7 cellular contexts compared by ENCODE assay signal in the genomic region with DNA sequence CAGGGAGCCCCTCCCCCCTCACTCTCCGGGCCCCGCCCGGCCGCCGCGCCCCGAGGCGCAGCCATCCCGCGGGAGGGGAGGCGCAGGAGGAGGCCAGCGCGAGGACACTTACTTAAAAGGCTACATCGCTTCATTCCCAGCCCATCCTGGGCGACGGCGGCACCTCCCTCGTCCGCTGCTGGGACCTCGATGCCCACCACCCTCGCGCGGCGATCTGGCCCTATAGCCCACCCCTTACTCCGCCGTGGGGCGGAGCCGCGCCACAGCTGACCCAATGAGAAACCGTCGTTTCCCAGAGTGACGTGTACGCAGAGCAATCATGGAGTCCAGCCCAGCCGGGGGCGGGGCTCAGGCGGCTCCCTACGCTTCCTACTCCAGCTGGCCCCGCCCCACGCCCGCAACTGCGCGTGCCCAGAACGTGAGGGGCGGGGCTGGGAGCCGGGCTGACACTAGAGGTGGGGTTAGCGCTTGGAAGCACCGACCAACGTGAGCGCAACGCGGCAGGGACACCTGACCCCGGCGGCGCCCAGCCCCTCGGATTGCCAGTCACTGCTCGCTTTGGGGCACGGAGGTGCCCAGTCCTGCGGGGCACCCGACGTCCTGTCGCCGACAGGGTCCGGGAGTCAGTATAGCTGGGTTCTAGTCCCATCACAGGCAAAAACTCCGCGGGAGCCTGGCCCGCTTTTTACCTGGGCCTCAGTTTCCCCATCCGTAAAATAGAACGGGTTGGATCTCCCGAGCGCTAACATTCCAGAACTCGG. TPM values are rescaled to one million over a fixed set of nuclear protein-coding genes. Genes with fewer than 3 reads are reported as not detected.
DNase-seq lines count a peak whose midpoint lies in the region; ATAC-seq, FAIRE-seq and TF ChIP-seq lines count a peak whose summit lies in the region.

ANKRD27 (minus strand) TSS at position 222 of the 761 bp plus-strand sequence. CDS start 16,165 bp downstream, outside the sequence.

- 2% methylated on average over 48 of the region's 71 CpGs for WGBS in hepatocyte (ENCODE audit: low lambda C conversion rate, missing lambda C conversion rate)

- peak within 1 kb of the TSS; percentile 81 for H3K27ac ChIP-seq in hepatocyte

- H3K9me3 ChIP-seq in hepatocyte (ENCODE audit: low read depth), result no peaks in the 10 kb centered on the region

- peak; percentile 95 for FAIRE-seq in GM18507 (lab: Jason Lieb, UNC)

- H4K20me1 ChIP-seq in hepatocyte (ENCODE audit: insufficient read depth, poor library complexity, severe bottlenecking), result peaks cover 12% of the 10 kb centered on the region

- peaks cover 17% of the 10 kb centered on the region for H3K4me1 ChIP-seq in hepatocyte (ENCODE audit: insufficient read depth)

- peak; percentile 95 for ATAC-seq in HG02981 (IDR thresholded peaks at IDR 0.05; ENCODE audit: unreplicated experiment)

- H2AFZ ChIP-seq in hepatocyte, result peak within 1 kb of the TSS; percentile 89

- peaks cover 44% of the 10 kb centered on the region for H3K79me2 ChIP-seq in hepatocyte

- no peak for TF ChIP-seq CTCF in hepatocyte (IDR thresholded peaks at IDR 0.05; ENCODE audit: poor library complexity)

- H3K4me3 ChIP-seq in hepatocyte, result peak within 1 kb of the TSS; percentile 94

- H3K4me2 ChIP-seq in hepatocyte, result peak within 1 kb of the TSS; percentile 93

- DNase-seq in GM18507 (ENCODE audit: extremely low spot score, insufficient read length, low read depth), result peak; percentile 98
- DNase-seq in NCI-H2029 treated with DMSO at 0.1 percent for 48 hours (lab: John Stamatoyannopoulos, UW), result peak; percentile 93
- peak; percentile 98 for DNase-seq in T-helper 9 cell
- DNase-seq in astrocyte of the hippocampus (ENCODE audit: low read depth, low spot score), result peak; percentile 100
- DNase-seq in hepatocyte (ENCODE audit: low spot score), result peak; percentile 99
- DNase-seq in retina, result peak; percentile 99

- H3K9me2 ChIP-seq in hepatocyte (replicated peaks; ENCODE audit: insufficient read depth), result no peaks in the 10 kb centered on the region

- H3K27me3 ChIP-seq in hepatocyte, result peaks cover 9% of the 10 kb centered on the region

- H3K36me3 ChIP-seq in hepatocyte (replicated peaks; ENCODE audit: insufficient read depth, low read depth), result no peaks in the 10 kb centered on the region

RNA-seq across cellular contexts. Expression of gene ANKRD27, which starts in this region (rescaled TPM):
- 30.5 and 32.6 TPM in 2 replicates for total RNA-seq in hepatocyte
- polyA plus RNA-seq in hepatocyte, result 20.9 and 24.3 TPM in 2 replicates

Comparison
In these comparisons a context has a peak if more than half of its experiments do, and no peak if none do; other contexts are left out.
1. Peak in every context shown above with its lines: DNase-seq, ATAC-seq, H3K4me3 ChIP-seq and H3K27ac ChIP-seq.